In genomic region chr16:23508589-23509440, GRCh38 we compare ENCODE assay signal across 6 cellular contexts. TPM values are rescaled to one million over a fixed set of nuclear protein-coding genes. Genes with fewer than 3 reads are reported as not detected.
A peak's percentile ranks its signal among the peaks of the same experiment; 100 is the strongest.
DNase-seq lines count a peak whose midpoint lies in the region; ATAC-seq, FAIRE-seq and TF ChIP-seq lines count a peak whose summit lies in the region.

No MANE protein-coding gene starts in this region.

- no peaks in the 10 kb centered on the region for H3K36me3 ChIP-seq in endocrine pancreas (ENCODE audit: control insufficient read depth, insufficient read depth, low read length)

- POLR2A ChIA-PET in A549 (lab: Yijun Ruan, JAX): no interaction called here

- TF ChIP-seq RAD21 in A549 (conservative IDR thresholded peaks at IDR 0.05 in 1 of 2, IDR thresholded peaks at IDR 0.05 in 1 of 2): no peak

- no peaks in the 10 kb centered on the region for H3K9me3 ChIP-seq in A549
- H3K9me3 ChIP-seq in endocrine pancreas (ENCODE audit: control insufficient read depth, low read length): no peaks in the 10 kb centered on the region

- no peak for DNase-seq in A549 (ENCODE audit: low read depth in 1 of 2, low spot score in 1 of 2)
- peak; percentile 38 for DNase-seq in NB4 (ENCODE audit: low read depth)
- no peak for DNase-seq in skeletal muscle cell (ENCODE audit: low read depth)
- DNase-seq in middle frontal gyrus (ENCODE audit: extremely low spot score, low spot score): no peak

- H3K4me1 ChIP-seq in A549 (peaks cover 30% of the 10 kb centered on the region), endocrine pancreas (ENCODE audit: control insufficient read depth, insufficient read depth, low read length) (peaks cover 10% of the 10 kb centered on the region)

- peak overlapping the region; percentile 97 for H3K4me2 ChIP-seq in A549

- H3K27ac ChIP-seq in A549: peak overlapping the region in 1 of 2 experiments; percentile 96; a peak in 4 of 6 replicates

- TF ChIP-seq POLR2A in A549 (IDR thresholded peaks at IDR 0.05; ENCODE audit: low read length) (no peak), NB4 (IDR thresholded peaks at IDR 0.05; ENCODE audit: extremely low read depth, insufficient read length) (no peak)

- ATAC-seq in A549 (no peak), HG03097 (IDR thresholded peaks at IDR 0.05; ENCODE audit: low FRiP score, unreplicated experiment) (no peak)

- H3K4me3 ChIP-seq in A549 (peak overlapping the region; percentile 80), NB4 (ENCODE audit: low read depth, low read length) (peak overlapping the region; percentile 95), endocrine pancreas (ENCODE audit: control insufficient read depth, insufficient read depth, low read length) (peak overlapping the region; percentile 85), skeletal muscle cell (ENCODE audit: low read depth, low read length) (peak overlapping the region; percentile 69)

- H3K27me3 ChIP-seq in endocrine pancreas (ENCODE audit: control insufficient read depth, insufficient read depth, low read length): no peaks in the 10 kb centered on the region

- TF ChIP-seq EP300 in A549 (IDR thresholded peaks at IDR 0.05): no peak

- TF ChIP-seq CTCF in A549 (IDR thresholded peaks at IDR 0.05) (no peak), NB4 (IDR thresholded peaks at IDR 0.05; ENCODE audit: low read depth, low read length) (no peak)

- WGBS in A549 (ENCODE audit: missing lambda C conversion rate): 91% methylated on average over 28 of the region's 28 CpGs

- FAIRE-seq in A549 (lab: Jason Lieb, UNC): no peak

- CTCF ChIA-PET in A549 (lab: Yijun Ruan, JAX): interaction anchor here (0.7 to 1.5 kb wide), 2 partner anchors 31 to 74 kb away, joined by 3 read pairs; no protein-coding TSS in a partner anchor

- peak overlapping the region; percentile 75 for H3K9ac ChIP-seq in endocrine pancreas (ENCODE audit: control insufficient read depth, insufficient read depth, low read length)

TF ChIP-seq in A549, 52 proteins besides CTCF, POLR2A, EP300 and RAD21:
- TF ChIP-seq ATOH8 (CRISPR knock-in tag; IDR thresholded peaks at IDR 0.05; ENCODE audit: low read depth) (no peak), JUN (IDR thresholded peaks at IDR 0.05) (no peak), NFE2L2 (conservative IDR thresholded peaks at IDR 0.05; ENCODE audit: low read length) (no peak), KDM5A (IDR thresholded peaks at IDR 0.05) (no peak), NPAS2 (CRISPR knock-in tag; IDR thresholded peaks at IDR 0.05; ENCODE audit: borderline replicate concordance) (no peak), FOSL2 (IDR thresholded peaks at IDR 0.05) (no peak), FOSL2 (CRISPR knock-in tag; IDR thresholded peaks at IDR 0.05) (no peak), NR3C1 (IDR thresholded peaks at IDR 0.05) (no peak), TP53 (CRISPR knock-in tag; IDR thresholded peaks at IDR 0.05) (no peak), MAFK (IDR thresholded peaks at IDR 0.05; ENCODE audit: partially characterized antibody) (no peak), RARB (CRISPR knock-in tag; IDR thresholded peaks at IDR 0.05) (no peak), EHMT2 (IDR thresholded peaks at IDR 0.05; ENCODE audit: low read depth) (no peak), CHD2 (IDR thresholded peaks at IDR 0.05; ENCODE audit: low read length, partially characterized antibody) (no peak), CHD4 (IDR thresholded peaks at IDR 0.05; ENCODE audit: borderline replicate concordance) (no peak)
- TF ChIP-seq, protein P1, sequence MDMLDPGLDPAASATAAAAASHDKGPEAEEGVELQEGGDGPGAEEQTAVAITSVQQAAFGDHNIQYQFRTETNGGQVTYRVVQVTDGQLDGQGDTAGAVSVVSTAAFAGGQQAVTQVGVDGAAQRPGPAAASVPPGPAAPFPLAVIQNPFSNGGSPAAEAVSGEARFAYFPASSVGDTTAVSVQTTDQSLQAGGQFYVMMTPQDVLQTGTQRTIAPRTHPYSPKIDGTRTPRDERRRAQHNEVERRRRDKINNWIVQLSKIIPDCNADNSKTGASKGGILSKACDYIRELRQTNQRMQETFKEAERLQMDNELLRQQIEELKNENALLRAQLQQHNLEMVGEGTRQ (IDR thresholded peaks at IDR 0.05): no peak

RNA-seq across cellular contexts. Expression of gene GGA2, which starts 1.5 kb away (rescaled TPM):
- polyA plus RNA-seq in A549 (2011; rRNA removed) (56.9 and 57.9 TPM in 2 replicates), A549 (2017; fragmentation: RNase III; extraction: RNeasy Plus Mini Kit Qiagen cat#74134 plus additional on column Dnase treatment) (29.9 to 33.1 TPM (median 32.7 TPM) in 3 replicates)
- 25.6 and 31.0 TPM in 2 replicates for polyA plus RNA-seq in A549 (2012; cell fraction: cytosol; rRNA removed)
- polyA plus RNA-seq in A549 (2012; cell fraction: nucleus; rRNA removed): 47.8 and 53.9 TPM in 2 replicates
- polyA minus RNA-seq in A549 (2011; rRNA and poly(A)+ RNA removed): 41.6 and 45.3 TPM in 2 replicates

RNA-seq across cellular contexts. Expression of gene EARS2, which starts 48.3 kb away (rescaled TPM):
- polyA plus RNA-seq in A549 (2011; rRNA removed): 45.2 and 68.6 TPM in 2 replicates
- 44.6 and 62.3 TPM in 2 replicates for polyA plus RNA-seq in A549 (2012; cell fraction: cytosol; rRNA removed)
- 74.4 and 108 TPM in 2 replicates for polyA plus RNA-seq in A549 (2012; cell fraction: nucleus; rRNA removed)
- 25.2 to 30.8 TPM (median 30.4 TPM) in 3 replicates for polyA plus RNA-seq in A549 (2017; fragmentation: RNase III; extraction: RNeasy Plus Mini Kit Qiagen cat#74134 plus additional on column Dnase treatment)
- 70.7 and 82.2 TPM in 2 replicates for polyA minus RNA-seq in A549 (2011; rRNA and poly(A)+ RNA removed)

RNA-seq across cellular contexts. Expression of gene UBFD1, which starts 48.7 kb away (rescaled TPM):
- polyA plus RNA-seq in A549 (2011; rRNA removed) (75.2 and 78.0 TPM in 2 replicates), A549 (2017; fragmentation: RNase III; extraction: RNeasy Plus Mini Kit Qiagen cat#74134 plus additional on column Dnase treatment) (58.1 to 60.0 TPM (median 58.6 TPM) in 3 replicates)
- polyA plus RNA-seq in A549 (2012; cell fraction: cytosol; rRNA removed): 44.6 and 58.7 TPM in 2 replicates
- polyA plus RNA-seq in A549 (2012; cell fraction: nucleus; rRNA removed): 67.0 and 70.2 TPM in 2 replicates
- 41.5 and 46.0 TPM in 2 replicates for polyA minus RNA-seq in A549 (2011; rRNA and poly(A)+ RNA removed)

RNA-seq across cellular contexts. Expression of gene COG7, which starts 55.8 kb away (rescaled TPM):
- 18.5 and 24.7 TPM in 2 replicates for polyA plus RNA-seq in A549 (2011; rRNA removed)
- polyA plus RNA-seq in A549 (2012; cell fraction: cytosol; rRNA removed): 34.3 and 35.9 TPM in 2 replicates
- polyA plus RNA-seq in A549 (2012; cell fraction: nucleus; rRNA removed): 66.7 and 71.6 TPM in 2 replicates
- polyA plus RNA-seq in A549 (2017; fragmentation: RNase III; extraction: RNeasy Plus Mini Kit Qiagen cat#74134 plus additional on column Dnase treatment): 10.3 to 11.3 TPM (median 10.5 TPM) in 3 replicates
- 19.1 and 25.8 TPM in 2 replicates for polyA minus RNA-seq in A549 (2011; rRNA and poly(A)+ RNA removed)
